ENCODE assay signal across 10 cellular contexts in the genomic region with DNA sequence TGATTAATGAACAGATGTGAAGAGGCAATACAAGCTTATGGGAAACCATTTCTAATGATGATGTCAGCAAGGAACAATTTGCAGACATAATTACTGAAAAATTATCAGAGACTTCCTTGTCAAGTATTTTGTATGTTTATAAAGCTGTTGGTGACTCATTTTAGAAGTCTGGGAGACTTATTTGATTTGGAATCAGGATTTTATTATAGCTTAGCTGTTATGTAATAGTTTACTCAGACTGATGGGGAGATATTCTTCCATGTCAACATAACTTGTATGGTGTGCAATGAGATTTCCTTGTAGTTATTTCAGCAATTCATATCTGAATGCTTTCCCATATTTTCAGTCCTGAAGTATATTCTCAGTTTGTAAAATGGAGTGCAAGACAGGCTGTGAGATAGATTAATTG.
DNase-seq lines count a peak whose midpoint lies in the region; ATAC-seq, FAIRE-seq and TF ChIP-seq lines count a peak whose summit lies in the region.
"Had no signal": no experiment of that assay in that cellular context is flagged by ENCODE, and none has a peak within 500 bp of the region (broad histone marks: within the 10 kb centered on the region; RNA-seq: fewer than 3 reads in every experiment).

No MANE protein-coding gene starts in this region.

- peak overlapping the region; percentile 69 for H3K4me2 ChIP-seq in endothelial cell of umbilical vein (ENCODE audit: insufficient read depth, low read length)
- no peak overlapping the region for H3K4me2 ChIP-seq in mesendoderm (ENCODE audit: low read length)

- H3K79me2 ChIP-seq in ACC112 (ENCODE audit: control insufficient read depth, insufficient read depth, low read length, unreplicated experiment): no peaks in the 10 kb centered on the region
- H3K79me2 ChIP-seq in endothelial cell of umbilical vein (ENCODE audit: control insufficient read depth, insufficient read depth, low read length): no peaks in the 10 kb centered on the region
- no peaks in the 10 kb centered on the region for H3K79me2 ChIP-seq in mesendoderm (ENCODE audit: control insufficient read depth, insufficient read depth, low read length)

- no peak for TF ChIP-seq CTCF in endothelial cell of umbilical vein (IDR thresholded peaks at IDR 0.05; ENCODE audit: extremely low read depth in 1 of 2, insufficient read depth in 1 of 2, low read depth in 1 of 2, low read length in 2 of 2)
- TF ChIP-seq CTCF in lung (IDR thresholded peaks at IDR 0.05; ENCODE audit: control extremely low read depth, extremely low read depth): no peak

- POLR2A ChIA-PET in endothelial cell of umbilical vein (lab: Charles Lee): interaction anchor here (1.2 to 1.6 kb wide), 2 partner anchors 18 to 20 kb away, joined by 3 to 4 read pairs; no protein-coding TSS in a partner anchor

- H2BK15ac ChIP-seq in mesendoderm (replicated peaks; ENCODE audit: low read depth): no peak overlapping the region

- peak; percentile 57 for ATAC-seq in lung (ENCODE audit: insufficient read depth, low FRiP score)
- no peak for ATAC-seq in GM19467 (IDR thresholded peaks at IDR 0.05; ENCODE audit: unreplicated experiment)
- ATAC-seq: K562 had no signal

- peak; percentile 56 for FAIRE-seq in endothelial cell of umbilical vein (lab: Jason Lieb, UNC)
- FAIRE-seq: K562 had no signal

- no TSS peak for BruUV-seq in endothelial cell of umbilical vein (replicated peaks; lab: Mats Ljungman, UMichigan)

- DNase-seq in M059J (ENCODE audit: low read depth) (peak; percentile 94), endothelial cell of umbilical vein (ENCODE audit: low read depth, low spot score) (peak; percentile 89), lung (ENCODE audit: low spot score) (no peak), NCI-H1105 (lab: John Stamatoyannopoulos, UW) (no peak), mesendoderm (no peak), SK-N-DZ (ENCODE audit: low spot score) (no peak)
- DNase-seq: stimulated activated naive CD4-positive, alpha-beta T cell had no signal

- H3K9me3 ChIP-seq in endothelial cell of umbilical vein (replicated peaks; ENCODE audit: control insufficient read depth, insufficient read depth, low read length) (no peaks in the 10 kb centered on the region), lung (ENCODE audit: control insufficient read depth in 2 of 2, insufficient read depth in 1 of 2, low read length in 1 of 2) (no peaks in the 10 kb centered on the region)

- H3K27ac ChIP-seq in ACC112 (ENCODE audit: low read depth, low read length) (peak overlapping the region; percentile 97), endothelial cell of umbilical vein (ENCODE audit: insufficient read depth, low read depth, low read length) (peak overlapping the region; percentile 100), lung (ENCODE audit: low read depth in 1 of 2, low read length in 1 of 2) (no peak overlapping the region), mesendoderm (ENCODE audit: low read depth, low read length) (no peak overlapping the region)

- no peak overlapping the region for H3K56ac ChIP-seq in mesendoderm (ENCODE audit: low read length)

- CTCF ChIA-PET in endothelial cell of umbilical vein (lab: Charles Lee): interaction anchor here (0.8 to 1.6 kb wide), 7 partner anchors 10 to 586 kb away, joined by 4 to 6 read pairs (median 5); no protein-coding TSS in a partner anchor

- H3K4me1 ChIP-seq in ACC112 (ENCODE audit: control insufficient read depth, insufficient read depth, low read length, unreplicated experiment) (peaks cover 54% of the 10 kb centered on the region), endothelial cell of umbilical vein (ENCODE audit: control insufficient read depth, extremely low read depth, insufficient read depth, low read length) (peaks cover 33% of the 10 kb centered on the region), lung (ENCODE audit: control insufficient read depth in 2 of 2, insufficient read depth in 2 of 2, low read length in 2 of 2) (peaks cover 0 to 3% of the 10 kb centered on the region in 2 donors), mesendoderm (ENCODE audit: control insufficient read depth, low read depth, low read length) (no peaks in the 10 kb centered on the region)

- H4K5ac ChIP-seq in mesendoderm (ENCODE audit: low read length): no peak overlapping the region

- no peak overlapping the region for H2AFZ ChIP-seq in ACC112 (ENCODE audit: low read length, unreplicated experiment)
- no peak overlapping the region for H2AFZ ChIP-seq in endothelial cell of umbilical vein (ENCODE audit: low read depth, low read length)

- no peaks in the 10 kb centered on the region for H3K79me1 ChIP-seq in mesendoderm (ENCODE audit: low read length)

- no peak overlapping the region for H2BK120ac ChIP-seq in mesendoderm (ENCODE audit: low read depth, low read length)

- intact Hi-C loops in endothelial cell of umbilical vein (cut with micrococcal nuclease): loop anchor here (1.0 to 5.0 kb wide), 13 partner anchors 16 to 847 kb away; partner anchors contain the start of gene LYPLAL1

- H3K4me3 ChIP-seq in ACC112 (ENCODE audit: low read depth, low read length): peak overlapping the region; percentile 17; the same call in 1 of the 2 replicates
- H3K4me3 ChIP-seq in endothelial cell of umbilical vein (replicated peaks in 1 of 3; ENCODE audit: insufficient read depth in 1 of 3, low read depth in 1 of 3, low read length in 3 of 3): no peak overlapping the region
- no peak overlapping the region for H3K4me3 ChIP-seq in lung
- no peak overlapping the region for H3K4me3 ChIP-seq in mesendoderm (ENCODE audit: low read length)
- H3K4me3 ChIP-seq: K562 had no signal

- no peak overlapping the region for H3K23ac ChIP-seq in mesendoderm (ENCODE audit: low read length)

- peak; percentile 62 for TF ChIP-seq POLR2A in endothelial cell of umbilical vein (IDR thresholded peaks at IDR 0.05; ENCODE audit: low read depth, low read length)

- H2BK5ac ChIP-seq in mesendoderm (ENCODE audit: low read length): no peak overlapping the region

- no peak overlapping the region for H2AK5ac ChIP-seq in mesendoderm (ENCODE audit: low read length)

- no peak overlapping the region for H4K8ac ChIP-seq in mesendoderm (ENCODE audit: low read depth, low read length)

- H3K27me3 ChIP-seq in ACC112 (ENCODE audit: insufficient read depth, low read length) (no peaks in the 10 kb centered on the region), endothelial cell of umbilical vein (ENCODE audit: control insufficient read depth in 2 of 2, insufficient read depth in 2 of 2, low read length in 2 of 2) (no peaks in the 10 kb centered on the region), lung (ENCODE audit: control insufficient read depth, insufficient read depth) (no peaks in the 10 kb centered on the region), mesendoderm (ENCODE audit: insufficient read depth, low read length, poor library complexity) (no peaks in the 10 kb centered on the region)

- no peaks in the 10 kb centered on the region for H4K20me1 ChIP-seq in endothelial cell of umbilical vein (replicated peaks; ENCODE audit: control insufficient read depth, extremely low read depth, insufficient read depth, low read length)

- H3K36me3 ChIP-seq in ACC112 (ENCODE audit: insufficient read depth, low read length): no peaks in the 10 kb centered on the region
- H3K36me3 ChIP-seq in endothelial cell of umbilical vein (ENCODE audit: control insufficient read depth in 2 of 2, extremely low read depth in 1 of 2, insufficient read depth in 2 of 2, low read length in 2 of 2): no peaks in the 10 kb centered on the region
- no peaks in the 10 kb centered on the region for H3K36me3 ChIP-seq in lung (ENCODE audit: control insufficient read depth in 2 of 2, insufficient read depth in 2 of 2, low read length in 2 of 2)
- H3K36me3 ChIP-seq in mesendoderm (ENCODE audit: control insufficient read depth, insufficient read depth, low read length): no peaks in the 10 kb centered on the region

- dilution Hi-C loops in endothelial cell of umbilical vein (cut with MboI; ENCODE audit: extremely low pct_ligation_motif_present, low sequenced_read_pairs): no loop called here

- H3K18ac ChIP-seq in mesendoderm (ENCODE audit: low read length): no peak overlapping the region

- no peaks in the 10 kb centered on the region for H3K9me1 ChIP-seq in endothelial cell of umbilical vein (replicated peaks; ENCODE audit: control insufficient read depth, extremely low read depth, insufficient read depth, low read length)

- H3K9ac ChIP-seq in endothelial cell of umbilical vein (replicated peaks; ENCODE audit: extremely low read depth, insufficient read depth, low read length) (peak overlapping the region; percentile 84), mesendoderm (ENCODE audit: low read length) (no peak overlapping the region)

- no peak overlapping the region for H3K4ac ChIP-seq in mesendoderm (ENCODE audit: low read depth, low read length)

TF ChIP-seq in endothelial cell of umbilical vein, 7 proteins besides CTCF, POLR2A, EP300 and RAD21:
- TF ChIP-seq MYC (IDR thresholded peaks at IDR 0.05; ENCODE audit: low read depth, low read length) (no peak), EZH2 (IDR thresholded peaks at IDR 0.05; ENCODE audit: borderline replicate concordance, low read depth, low read length, severe bottlenecking) (no peak), GATA2 (IDR thresholded peaks at IDR 0.05; ENCODE audit: insufficient read depth, insufficient read length, low read depth, low read length) (peak; percentile 80), JUN (IDR thresholded peaks at IDR 0.05; ENCODE audit: borderline replicate concordance, insufficient read depth, insufficient read length, low read depth) (peak; percentile 92), MAX (IDR thresholded peaks at IDR 0.05; ENCODE audit: insufficient read depth, insufficient read length) (no peak), FOS (IDR thresholded peaks at IDR 0.05; ENCODE audit: borderline replicate concordance, insufficient read depth, low read length) (peak; percentile 86), POLR2AphosphoS5 (IDR thresholded peaks at IDR 0.05; ENCODE audit: insufficient read depth, low read depth, low read length) (peak; percentile 29)

Comparison
In these comparisons a context has a peak if more than half of its experiments do, and no peak if none do; other contexts are left out.
1. H3K27ac ChIP-seq: peak in ACC112 (single experiment) and endothelial cell of umbilical vein (single experiment); none in lung (0 of 2) and mesendoderm (single experiment).
2. DNase-seq: peak in M059J (single experiment) and endothelial cell of umbilical vein (single experiment); none in lung (single experiment), NCI-H1105 (single experiment), mesendoderm (single experiment) and SK-N-DZ (single experiment).